In genomic region chr3:115187149-115187757, GRCh38 we compare ENCODE assay signal across 12 cellular contexts. TPM values are rescaled to one million over a fixed set of nuclear protein-coding genes. Genes with fewer than 3 reads are reported as not detected.
DNase-seq lines count a peak whose midpoint lies in the region; ATAC-seq, FAIRE-seq and TF ChIP-seq lines count a peak whose summit lies in the region.
"Had no signal": no experiment of that assay in that cellular context is flagged by ENCODE, and none has a peak within 500 bp of the region (broad histone marks: within the 10 kb centered on the region; RNA-seq: fewer than 3 reads in every experiment).

No MANE protein-coding gene starts in this region.

- no peaks in the 10 kb centered on the region for H3K79me2 ChIP-seq in PC-3 (ENCODE audit: low read length)

- H3K27me3 Mint-ChIP-seq in activated CD4-positive, alpha-beta T cell treated with anti-CD3 and anti-CD28 coated beads, Interleukin-2, amount 10 ng/mL, durations not matched to agents 24 days and 14 days: peaks cover 3% of the 10 kb centered on the region

- POLR2A ChIA-PET in PC-3 (lab: Charles Lee; ENCODE audit: unreplicated experiment): no interaction called here

- no peaks in the 10 kb centered on the region for H3K9me3 ChIP-seq in thyroid gland
- H3K9me3 ChIP-seq in PC-3 (ENCODE audit: low read length): no peaks in the 10 kb centered on the region

- no peaks in the 10 kb centered on the region for H4K20me1 ChIP-seq in PC-3 (ENCODE audit: low read length)

- H3K27me3 ChIP-seq in thyroid gland (no peaks in the 10 kb centered on the region), PC-3 (ENCODE audit: low read length) (no peaks in the 10 kb centered on the region)
- H3K27me3 ChIP-seq: heart right ventricle had no signal

- no peak overlapping the region for H3K27ac Mint-ChIP-seq in activated CD4-positive, alpha-beta T cell treated with anti-CD3 and anti-CD28 coated beads, Interleukin-2, amount 10 ng/mL, durations not matched to agents 24 days and 14 days
- H3K27ac Mint-ChIP-seq: CD14-positive monocyte had no signal

- peak; percentile 94 for FAIRE-seq in GM12891 (lab: Jason Lieb, UNC)

- H3K9ac ChIP-seq in PC-3 (ENCODE audit: low read length): no peak overlapping the region
- H3K9ac ChIP-seq: GM23248 had no signal

- no peaks in the 10 kb centered on the region for H3K36me3 Mint-ChIP-seq in activated CD4-positive, alpha-beta T cell treated with anti-CD3 and anti-CD28 coated beads, Interleukin-2, amount 10 ng/mL, durations not matched to agents 24 days and 14 days (ENCODE audit: low read depth)
- H3K36me3 Mint-ChIP-seq: CD14-positive monocyte had no signal

- no peak overlapping the region for H3K4me3 Mint-ChIP-seq in activated CD4-positive, alpha-beta T cell treated with anti-CD3 and anti-CD28 coated beads, Interleukin-2, amount 10 ng/mL, durations not matched to agents 24 days and 14 days
- H3K4me3 Mint-ChIP-seq: CD14-positive monocyte had no signal

- no peak overlapping the region for H2AFZ ChIP-seq in PC-3 (ENCODE audit: low read length)
- H2AFZ ChIP-seq: GM23248 had no signal

- H3K36me3 ChIP-seq in thyroid gland (no peaks in the 10 kb centered on the region), PC-3 (ENCODE audit: low read depth, low read length) (no peaks in the 10 kb centered on the region)
- H3K36me3 ChIP-seq: heart right ventricle had no signal

- H3K4me3 ChIP-seq in thyroid gland (replicated peaks in 1 of 3) (no peak overlapping the region), PC-3 (ENCODE audit: low read length) (no peak overlapping the region)
- H3K4me3 ChIP-seq: GM23248, heart right ventricle, SK-N-MC had no signal

- intact Hi-C loops in thyroid gland (cut with DNase I): no loop called here
- intact Hi-C loops in PC-3 (cut with micrococcal nuclease): no loop called here
- intact Hi-C loops in activated CD4-positive, alpha-beta T cell treated with anti-CD3 and anti-CD28 coated beads, Interleukin-2, amount 10 ng/mL, durations not matched to agents 24 days and 14 days (cut with micrococcal nuclease): no loop called here

- TF ChIP-seq POLR2A in GM12891 (IDR thresholded peaks at IDR 0.05; ENCODE audit: low read depth, low read length) (no peak), thyroid gland (IDR thresholded peaks at IDR 0.05) (no peak)

- TF ChIP-seq CTCF in thyroid gland (IDR thresholded peaks at IDR 0.05): no peak
- no peak for TF ChIP-seq CTCF in PC-3 (conservative IDR thresholded peaks at IDR 0.05; ENCODE audit: low read depth, low read length)

- DNase-seq in GM12891 (ENCODE audit: insufficient read length, low spot score) (peak; percentile 35), MV-4-11 (lab: John Stamatoyannopoulos, UW) (peak; percentile 57), T-helper 9 cell (no peak), thyroid gland (no peak), PC-3 (no peak)
- no peak for DNase-seq in activated CD4-positive, alpha-beta T cell treated with anti-CD3 and anti-CD28 coated beads, Interleukin-2, amount 10 ng/mL, durations not matched to agents 24 days and 14 days
- DNase-seq: GM23248, heart right ventricle had no signal

- H3K9me2 ChIP-seq in PC-3 (replicated peaks; ENCODE audit: low read length): no peaks in the 10 kb centered on the region

- peaks cover 15% of the 10 kb centered on the region for H3K9me3 Mint-ChIP-seq in activated CD4-positive, alpha-beta T cell treated with anti-CD3 and anti-CD28 coated beads, Interleukin-2, amount 10 ng/mL, durations not matched to agents 24 days and 14 days

- CTCF ChIA-PET in PC-3 (lab: Charles Lee): interaction anchor here (0.6 kb wide), 1 partner anchor 30 kb away, joined by 4 read pairs; no protein-coding TSS in a partner anchor

- 86% methylated on average over 4 of the region's 4 CpGs for WGBS in thyroid gland, 2 donors

- BruUV-seq in PC-3 (replicated peaks; lab: Mats Ljungman, UMichigan): no TSS peak

- H3K4me1 Mint-ChIP-seq in activated CD4-positive, alpha-beta T cell treated with anti-CD3 and anti-CD28 coated beads, Interleukin-2, amount 10 ng/mL, durations not matched to agents 24 days and 14 days: peaks cover 5% of the 10 kb centered on the region

- H3K27ac ChIP-seq in thyroid gland (no peak overlapping the region), PC-3 (ENCODE audit: low read length) (no peak overlapping the region)
- H3K27ac ChIP-seq: GM23248, heart right ventricle, SK-N-MC had no signal

- H3K4me2 ChIP-seq in PC-3 (ENCODE audit: low read length): no peak overlapping the region

- H3K4me1 ChIP-seq in thyroid gland (no peaks in the 10 kb centered on the region), PC-3 (ENCODE audit: insufficient read depth, low read length) (no peaks in the 10 kb centered on the region)
- H3K4me1 ChIP-seq: heart right ventricle had no signal

- H3F3A ChIP-seq in PC-3 (ENCODE audit: low read length, unreplicated experiment): no peaks in the 10 kb centered on the region

- ATAC-seq in GM19395 (IDR thresholded peaks at IDR 0.05; ENCODE audit: unreplicated experiment) (peak; percentile 100), HG02943 (IDR thresholded peaks at IDR 0.05; ENCODE audit: low read depth, unreplicated experiment) (peak; percentile 100), PC-3 (no peak)
- ATAC-seq: heart right ventricle had no signal

TF ChIP-seq in GM12891, 5 proteins besides CTCF, POLR2A, EP300 and RAD21:
- TF ChIP-seq TAF1 (IDR thresholded peaks at IDR 0.05; ENCODE audit: low read depth, low read length): no peak
- TF ChIP-seq POU2F2 (IDR thresholded peaks at IDR 0.05; ENCODE audit: low read depth, low read length): peak; percentile 38; the same call in 1 of the 2 replicates
- no peak for TF ChIP-seq PAX5 (IDR thresholded peaks at IDR 0.05; ENCODE audit: insufficient read depth, low read length, severe bottlenecking)
- peak; percentile 95 for TF ChIP-seq SPI1 (IDR thresholded peaks at IDR 0.05; ENCODE audit: low read depth, low read length)
- TF ChIP-seq POLR2AphosphoS5 (IDR thresholded peaks at IDR 0.05; ENCODE audit: low read depth, low read length): no peak

RNA-seq across cellular contexts. Expression of gene ZBTB20, which starts 40.2 kb away (rescaled TPM):
- polyA plus RNA-seq in GM12891 (2012; ENCODE audit: low read depth, missing spikeins): 1.6 TPM
- total RNA-seq in thyroid gland: 100 to 1,000 TPM; 148 to 242 (median 188) TPM
- 1.3 and 3.7 TPM in 2 replicates for total RNA-seq in PC-3 (2014; rRNA removed)
- 1.6 and 2.3 TPM in 2 replicates for total RNA-seq in activated CD4-positive, alpha-beta T cell treated with anti-CD3 and anti-CD28 coated beads, Interleukin-2, amount 10 ng/mL, durations not matched to agents 24 days and 14 days

Comparison
In these comparisons a context has a peak if more than half of its experiments do, and no peak if none do; other contexts are left out.
1. DNase-seq: peak in GM12891 (single experiment) and MV-4-11 (single experiment); none in T-helper 9 cell (single experiment), thyroid gland (0 of 2), PC-3 (single experiment) and activated CD4-positive, alpha-beta T cell treated with anti-CD3 and anti-CD28 coated beads, Interleukin-2, amount 10 ng/mL, durations not matched to agents 24 days and 14 days (single experiment).
2. RNA of gene ZBTB20, which starts 40.2 kb away (total RNA-seq): 148 to 242 TPM in thyroid gland; 1.3 to 3.7 TPM in PC-3 and 1.6 to 2.3 TPM in activated CD4-positive, alpha-beta T cell treated with anti-CD3 and anti-CD28 coated beads, Interleukin-2, amount 10 ng/mL, durations not matched to agents 24 days and 14 days; every median in the first group is over 10 times any median in the second.